ENCODE assay signal across 1 cellular context in genomic region chr2:238985931-238986446, GRCh38.
TF ChIP-seq lines count a peak whose summit lies in the region.

No MANE protein-coding gene starts in this region.

TF ChIP-seq in GM23338, 12 proteins besides CTCF, POLR2A, EP300 and RAD21 (continued from another document):
- no peak for TF ChIP-seq REST (IDR thresholded peaks at IDR 0.05; ENCODE audit: unreplicated experiment)
- no peak for TF ChIP-seq ZNF114 (CRISPR knock-in tag; IDR thresholded peaks at IDR 0.05)
- TF ChIP-seq JUNB (IDR thresholded peaks at IDR 0.05; ENCODE audit: unreplicated experiment) = no peak
- TF ChIP-seq NANOG (IDR thresholded peaks at IDR 0.05; ENCODE audit: borderline replicate concordance) = no peak
- no peak for TF ChIP-seq EZH2 (IDR thresholded peaks at IDR 0.05; ENCODE audit: low read depth, unreplicated experiment)
- no peak for TF ChIP-seq CREB1 (CRISPR knock-in tag; IDR thresholded peaks at IDR 0.05; ENCODE audit: low read depth)
- TF ChIP-seq ZNF331 (CRISPR knock-in tag; IDR thresholded peaks at IDR 0.05; ENCODE audit: low read depth) = no peak
- TF ChIP-seq EZH2phosphoT487 (IDR thresholded peaks at IDR 0.05; ENCODE audit: unreplicated experiment) = no peak
- no peak for TF ChIP-seq ZNF462 (CRISPR knock-in tag; IDR thresholded peaks at IDR 0.05)
- no peak for TF ChIP-seq STAT1 (IDR thresholded peaks at IDR 0.05; ENCODE audit: unreplicated experiment)
- TF ChIP-seq POLR2AphosphoS5 (IDR thresholded peaks at IDR 0.05; ENCODE audit: low read depth) = no peak
